17 cellular contexts compared by ENCODE assay signal in genomic region chr17:73045722-73046121, GRCh38. TPM values are rescaled to one million over a fixed set of nuclear protein-coding genes. Genes with fewer than 3 reads are reported as not detected.
A peak's percentile ranks its signal among the peaks of the same experiment; 100 is the strongest.
DNase-seq lines count a peak whose midpoint lies in the region; ATAC-seq and TF ChIP-seq lines count a peak whose summit lies in the region.
"Had no signal": no experiment of that assay in that cellular context is flagged by ENCODE, and none has a peak within 500 bp of the region (broad histone marks: within the 10 kb centered on the region; RNA-seq: fewer than 3 reads in every experiment).

No MANE protein-coding gene starts in this region.

- H3K4me3 ChIP-seq in stomach = no peak overlapping the region
- H3K4me3 ChIP-seq: SJSA1 had no signal

- ATAC-seq in HG03108 (IDR thresholded peaks at IDR 0.05; ENCODE audit: unreplicated experiment) = no peak

- 86 to 94% (median 89%) methylated on average over 4 of the region's 4 CpGs for WGBS in stomach, 5 donors

- TF ChIP-seq EP300 in stomach (IDR thresholded peaks at IDR 0.05) = no peak

- no peaks in the 10 kb centered on the region for H3K27me3 ChIP-seq in stomach
- H3K27me3 ChIP-seq: SJSA1 had no signal

- intact Hi-C loops in stomach (cut with DNase I; ENCODE audit: low total_unique reads) = no loop called here

- DNase-seq in NCI-H1694 (lab: John Stamatoyannopoulos, UW) = peak; percentile 93
- DNase-seq in NCI-H524 (lab: John Stamatoyannopoulos, UW) = peak; percentile 99 to 100
- peak; percentile 54 for DNase-seq in cerebellum (ENCODE audit: low spot score)
- peak; percentile 8 for DNase-seq in superior temporal gyrus (ENCODE audit: extremely low spot score)
- no peak for DNase-seq in stomach
- DNase-seq in GM03348 (ENCODE audit: low spot score) = no peak
- DNase-seq: CD4-positive, CD25-positive, alpha-beta regulatory T cell; DND-41; GF-D8; GOT3; KG1; NCI-H1436 treated with DMSO at 0.1 percent for 48 hours; NCI-H2081 treated with DMSO at 0.1 percent for 48 hours; NCI-H2227 treated with DMSO at 0.1 percent for 48 hours had no signal

- no peak for TF ChIP-seq CTCF in stomach (IDR thresholded peaks at IDR 0.05)

- peaks cover 0 to 1% (median 0%) of the 10 kb centered on the region in 4 donors for H3K36me3 ChIP-seq in stomach
- H3K36me3 ChIP-seq: SJSA1 had no signal

- H3K27ac ChIP-seq in stomach = no peak overlapping the region
- H3K27ac ChIP-seq: RWPE1, SJSA1 had no signal

- peaks cover 0 to 8% (median 0%) of the 10 kb centered on the region in 4 donors for H3K9me3 ChIP-seq in stomach

- no peak for TF ChIP-seq POLR2A in stomach (IDR thresholded peaks at IDR 0.05)

- H3K4me1 ChIP-seq in stomach = peaks cover 4 to 12% (median 9%) of the 10 kb centered on the region in 4 donors
- H3K4me1 ChIP-seq: SJSA1 had no signal

RNA-seq across cellular contexts. Expression of gene SLC39A11, which starts 46.8 kb away (rescaled TPM):
- total RNA-seq in cerebellum (8.0 TPM), stomach (10 to 100 TPM in 4 of 5 donors, 1 to 10 TPM in 1; 7.0 to 62.0 (median 30.6) TPM)
- 1 to 10 TPM; 5.2 to 8.4 (median 8.0) TPM for polyA plus RNA-seq in stomach

Comparison
In these comparisons a context has a peak if more than half of its experiments do, and no peak if none do; other contexts are left out.
1. DNase-seq: peak in NCI-H1694 (single experiment), NCI-H524 (2 of 2), cerebellum (single experiment) and superior temporal gyrus (single experiment); none in stomach (single experiment) and GM03348 (single experiment).